ENCODE assay signal across 19 cellular contexts in genomic region chr4:41385486-41385885, GRCh38.
"Had no signal": no experiment of that assay in that cellular context is flagged by ENCODE, and none has a peak within 500 bp of the region (broad histone marks: within the 10 kb centered on the region; RNA-seq: fewer than 3 reads in every experiment).

No MANE protein-coding gene starts in this region.

- H3K9me3 Mint-ChIP-seq: neural crest cell had no signal

- H3K27ac ChIP-seq: colonic mucosa, esophagus squamous epithelium, foreskin keratinocyte, hepatocyte, right atrium auricular region, sigmoid colon, skin epidermis, stomach, suprapubic skin had no signal

- H3K4me3 ChIP-seq: colonic mucosa, esophagus squamous epithelium, hepatocyte, lung, mucosa of descending colon, right atrium auricular region, sigmoid colon, skin epidermis, stomach, suprapubic skin, thyroid gland had no signal

- H3K36me3 Mint-ChIP-seq: natural killer cell had no signal

- H3K4me1 Mint-ChIP-seq: natural killer cell had no signal

- H3K27me3 Mint-ChIP-seq: type B pancreatic cell had no signal

- H3K9me3 ChIP-seq: colonic mucosa, esophagus squamous epithelium, mucosa of descending colon, right atrium auricular region, sigmoid colon, stomach, suprapubic skin, thyroid gland had no signal

- H3K27ac Mint-ChIP-seq: natural killer cell, type B pancreatic cell had no signal

- ATAC-seq: foreskin keratinocyte, natural killer cell had no signal

- H3K36me3 ChIP-seq: colonic mucosa, esophagus squamous epithelium, right atrium auricular region, sigmoid colon, stomach, suprapubic skin, thyroid gland had no signal

- H3K27me3 ChIP-seq: colonic mucosa, esophagus squamous epithelium, hepatocyte, right atrium auricular region, sigmoid colon, stomach, suprapubic skin, thyroid gland had no signal

- H3K4me3 Mint-ChIP-seq: natural killer cell, neural crest cell, type B pancreatic cell had no signal

- DNase-seq: cerebellar nuclear complex; effector memory CD4-positive, alpha-beta T cell; esophagus squamous epithelium; foreskin keratinocyte; natural killer cell; stimulated activated CD4-positive, alpha-beta T cell treated with anti-CD3 and anti-CD28 coated beads, Interleukin-12 subunit alpha, Interleukin-12 subunit beta, amount 100 ng/mL, for 4 hours; stimulated activated naive CD4-positive, alpha-beta T cell had no signal

- H3K4me1 ChIP-seq: colonic mucosa, foreskin keratinocyte had no signal
